In the genomic region with DNA sequence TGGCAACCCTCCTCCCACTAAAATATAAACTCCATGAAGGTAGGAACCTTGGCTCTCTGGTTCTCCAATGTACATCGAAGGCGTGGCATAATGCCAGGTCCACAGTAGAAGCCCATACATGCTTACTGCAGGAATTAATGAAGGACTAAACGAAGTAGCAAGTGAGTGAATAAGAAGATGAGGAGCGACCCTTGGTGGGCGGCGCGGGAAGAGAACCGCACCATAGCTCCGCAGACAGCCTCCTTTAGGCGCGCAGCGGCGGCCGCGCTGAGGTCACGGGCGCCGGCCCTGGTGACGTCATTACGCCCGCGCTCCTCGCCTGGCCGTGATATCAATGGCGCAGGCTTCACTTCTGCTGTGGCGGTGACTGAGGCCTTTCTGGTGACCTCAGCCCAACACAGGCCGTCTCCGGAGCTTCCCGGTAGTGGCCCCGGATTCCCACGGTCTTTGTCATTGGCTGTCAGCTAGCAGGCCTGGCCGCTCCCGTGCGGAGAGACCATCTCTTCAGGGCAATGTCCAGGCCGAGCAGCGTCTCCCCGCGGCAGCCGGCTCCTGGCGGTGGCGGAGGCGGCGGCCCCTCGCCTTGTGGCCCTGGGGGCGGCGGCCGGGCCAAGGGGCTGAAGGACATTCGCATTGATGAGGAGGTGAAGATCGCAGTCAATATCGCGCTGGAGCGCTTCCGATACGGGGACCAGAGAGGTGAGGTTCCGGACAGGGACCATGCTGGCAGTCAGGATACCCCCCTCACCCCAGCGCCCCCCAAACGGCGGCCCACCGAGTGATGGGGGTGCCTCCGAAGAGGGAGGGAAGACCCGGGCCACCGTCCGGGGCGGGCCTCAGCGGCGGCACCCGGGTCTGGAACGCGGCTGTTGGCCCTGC, we compare ENCODE assay signal across 1 cellular context.
A peak's percentile ranks its signal among the peaks of the same experiment; 100 is the strongest.
TF ChIP-seq lines count a peak whose summit lies in the region.

Gene YTHDC2, plus strand, starts transcription at position 311 of the 879 bp plus-strand sequence. Its CDS starts 202 bp downstream, at position 513.

TF ChIP-seq in K562, 482 proteins besides CTCF, POLR2A, EP300 and RAD21 (continued from another document and continues in another):
- TF ChIP-seq, protein P1, sequence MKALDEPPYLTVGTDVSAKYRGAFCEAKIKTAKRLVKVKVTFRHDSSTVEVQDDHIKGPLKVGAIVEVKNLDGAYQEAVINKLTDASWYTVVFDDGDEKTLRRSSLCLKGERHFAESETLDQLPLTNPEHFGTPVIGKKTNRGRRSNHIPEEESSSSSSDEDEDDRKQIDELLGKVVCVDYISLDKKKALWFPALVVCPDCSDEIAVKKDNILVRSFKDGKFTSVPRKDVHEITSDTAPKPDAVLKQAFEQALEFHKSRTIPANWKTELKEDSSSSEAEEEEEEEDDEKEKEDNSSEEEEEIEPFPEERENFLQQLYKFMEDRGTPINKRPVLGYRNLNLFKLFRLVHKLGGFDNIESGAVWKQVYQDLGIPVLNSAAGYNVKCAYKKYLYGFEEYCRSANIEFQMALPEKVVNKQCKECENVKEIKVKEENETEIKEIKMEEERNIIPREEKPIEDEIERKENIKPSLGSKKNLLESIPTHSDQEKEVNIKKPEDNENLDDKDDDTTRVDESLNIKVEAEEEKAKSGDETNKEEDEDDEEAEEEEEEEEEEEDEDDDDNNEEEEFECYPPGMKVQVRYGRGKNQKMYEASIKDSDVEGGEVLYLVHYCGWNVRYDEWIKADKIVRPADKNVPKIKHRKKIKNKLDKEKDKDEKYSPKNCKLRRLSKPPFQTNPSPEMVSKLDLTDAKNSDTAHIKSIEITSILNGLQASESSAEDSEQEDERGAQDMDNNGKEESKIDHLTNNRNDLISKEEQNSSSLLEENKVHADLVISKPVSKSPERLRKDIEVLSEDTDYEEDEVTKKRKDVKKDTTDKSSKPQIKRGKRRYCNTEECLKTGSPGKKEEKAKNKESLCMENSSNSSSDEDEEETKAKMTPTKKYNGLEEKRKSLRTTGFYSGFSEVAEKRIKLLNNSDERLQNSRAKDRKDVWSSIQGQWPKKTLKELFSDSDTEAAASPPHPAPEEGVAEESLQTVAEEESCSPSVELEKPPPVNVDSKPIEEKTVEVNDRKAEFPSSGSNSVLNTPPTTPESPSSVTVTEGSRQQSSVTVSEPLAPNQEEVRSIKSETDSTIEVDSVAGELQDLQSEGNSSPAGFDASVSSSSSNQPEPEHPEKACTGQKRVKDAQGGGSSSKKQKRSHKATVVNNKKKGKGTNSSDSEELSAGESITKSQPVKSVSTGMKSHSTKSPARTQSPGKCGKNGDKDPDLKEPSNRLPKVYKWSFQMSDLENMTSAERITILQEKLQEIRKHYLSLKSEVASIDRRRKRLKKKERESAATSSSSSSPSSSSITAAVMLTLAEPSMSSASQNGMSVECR (CRISPR knock-in tag; IDR thresholded peaks at IDR 0.05): peak; percentile 80
- TF ChIP-seq SPI1 (IDR thresholded peaks at IDR 0.05; ENCODE audit: borderline replicate concordance, low read depth, low read length) (no peak), MEF2D (tag; conservative IDR thresholded peaks at IDR 0.05; ENCODE audit: low read depth) (no peak), PREB (CRISPR knock-in tag; IDR thresholded peaks at IDR 0.05) (no peak), ZSCAN29 (IDR thresholded peaks at IDR 0.05) (no peak), EP400 (IDR thresholded peaks at IDR 0.05) (peak; percentile 75), TFE3 (CRISPR knock-in tag; IDR thresholded peaks at IDR 0.05) (no peak), XRCC4 (IDR thresholded peaks at IDR 0.05; ENCODE audit: extremely low read depth, insufficient read depth, insufficient read length) (no peak), ETS2 (tag; IDR thresholded peaks at IDR 0.05; ENCODE audit: borderline replicate concordance, poor library complexity, severe bottlenecking) (no peak), IRF2 (CRISPR knock-in tag; IDR thresholded peaks at IDR 0.05) (no peak), FOXK1 (CRISPR knock-in tag; IDR thresholded peaks at IDR 0.05; ENCODE audit: borderline replicate concordance) (no peak), PTTG1 (tag; IDR thresholded peaks at IDR 0.05; ENCODE audit: low read depth) (no peak), USF2 (CRISPR knock-in tag; IDR thresholded peaks at IDR 0.05) (peak; percentile 48; the same call in 1 of the 2 replicates), ZBTB12 (CRISPR knock-in tag; IDR thresholded peaks at IDR 0.05) (peak; percentile 90), ZNF717 (CRISPR knock-in tag; IDR thresholded peaks at IDR 0.05) (no peak), RBBP5 (IDR thresholded peaks at IDR 0.05; ENCODE audit: borderline replicate concordance, insufficient read depth, low read length, poor library complexity, severe bottlenecking) (peak; percentile 92), ZNF707 (CRISPR knock-in tag; conservative IDR thresholded peaks at IDR 0.05) (no peak), RAD51 (IDR thresholded peaks at IDR 0.05; ENCODE audit: borderline replicate concordance, low read depth) (no peak), POLR2AphosphoS5 (IDR thresholded peaks at IDR 0.05; ENCODE audit: control insufficient read depth, insufficient read depth, low read depth, low read length) (peak; percentile 87), ELF1 (tag; IDR thresholded peaks at IDR 0.05) (peak; percentile 29; the same call in 1 of the 2 replicates), ASH1L (IDR thresholded peaks at IDR 0.05; ENCODE audit: borderline replicate concordance, low read depth, partially characterized antibody) (no peak), FOSL1 (tag; conservative IDR thresholded peaks at IDR 0.05) (peak; percentile 71), TAF7 (tag; IDR thresholded peaks at IDR 0.05) (peak; percentile 87), TCF7L2 (IDR thresholded peaks at IDR 0.05; ENCODE audit: low read depth, low read length) (no peak), ZNF75A (CRISPR knock-in tag; IDR thresholded peaks at IDR 0.05) (no peak)
- TF ChIP-seq, protein P2, sequence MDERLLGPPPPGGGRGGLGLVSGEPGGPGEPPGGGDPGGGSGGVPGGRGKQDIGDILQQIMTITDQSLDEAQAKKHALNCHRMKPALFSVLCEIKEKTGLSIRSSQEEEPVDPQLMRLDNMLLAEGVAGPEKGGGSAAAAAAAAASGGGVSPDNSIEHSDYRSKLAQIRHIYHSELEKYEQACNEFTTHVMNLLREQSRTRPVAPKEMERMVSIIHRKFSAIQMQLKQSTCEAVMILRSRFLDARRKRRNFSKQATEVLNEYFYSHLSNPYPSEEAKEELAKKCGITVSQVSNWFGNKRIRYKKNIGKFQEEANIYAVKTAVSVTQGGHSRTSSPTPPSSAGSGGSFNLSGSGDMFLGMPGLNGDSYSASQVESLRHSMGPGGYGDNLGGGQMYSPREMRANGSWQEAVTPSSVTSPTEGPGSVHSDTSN (CRISPR knock-in tag; IDR thresholded peaks at IDR 0.05; ENCODE audit: low read depth): no peak
- TF ChIP-seq, protein P2 (tag; conservative IDR thresholded peaks at IDR 0.05; ENCODE audit: low read depth): no peak
- TF ChIP-seq, protein P3, sequence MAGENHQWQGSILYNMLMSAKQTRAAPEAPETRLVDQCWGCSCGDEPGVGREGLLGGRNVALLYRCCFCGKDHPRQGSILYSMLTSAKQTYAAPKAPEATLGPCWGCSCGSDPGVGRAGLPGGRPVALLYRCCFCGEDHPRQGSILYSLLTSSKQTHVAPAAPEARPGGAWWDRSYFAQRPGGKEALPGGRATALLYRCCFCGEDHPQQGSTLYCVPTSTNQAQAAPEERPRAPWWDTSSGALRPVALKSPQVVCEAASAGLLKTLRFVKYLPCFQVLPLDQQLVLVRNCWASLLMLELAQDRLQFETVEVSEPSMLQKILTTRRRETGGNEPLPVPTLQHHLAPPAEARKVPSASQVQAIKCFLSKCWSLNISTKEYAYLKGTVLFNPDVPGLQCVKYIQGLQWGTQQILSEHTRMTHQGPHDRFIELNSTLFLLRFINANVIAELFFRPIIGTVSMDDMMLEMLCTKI (IDR thresholded peaks at IDR 0.05; ENCODE audit: partially characterized antibody): no peak
- TF ChIP-seq, protein P4, sequence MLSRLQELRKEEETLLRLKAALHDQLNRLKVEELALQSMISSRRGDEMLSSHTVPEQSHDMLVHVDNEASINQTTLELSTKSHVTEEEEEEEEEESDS (CRISPR knock-in tag; IDR thresholded peaks at IDR 0.05): no peak
- TF ChIP-seq, protein P5, sequence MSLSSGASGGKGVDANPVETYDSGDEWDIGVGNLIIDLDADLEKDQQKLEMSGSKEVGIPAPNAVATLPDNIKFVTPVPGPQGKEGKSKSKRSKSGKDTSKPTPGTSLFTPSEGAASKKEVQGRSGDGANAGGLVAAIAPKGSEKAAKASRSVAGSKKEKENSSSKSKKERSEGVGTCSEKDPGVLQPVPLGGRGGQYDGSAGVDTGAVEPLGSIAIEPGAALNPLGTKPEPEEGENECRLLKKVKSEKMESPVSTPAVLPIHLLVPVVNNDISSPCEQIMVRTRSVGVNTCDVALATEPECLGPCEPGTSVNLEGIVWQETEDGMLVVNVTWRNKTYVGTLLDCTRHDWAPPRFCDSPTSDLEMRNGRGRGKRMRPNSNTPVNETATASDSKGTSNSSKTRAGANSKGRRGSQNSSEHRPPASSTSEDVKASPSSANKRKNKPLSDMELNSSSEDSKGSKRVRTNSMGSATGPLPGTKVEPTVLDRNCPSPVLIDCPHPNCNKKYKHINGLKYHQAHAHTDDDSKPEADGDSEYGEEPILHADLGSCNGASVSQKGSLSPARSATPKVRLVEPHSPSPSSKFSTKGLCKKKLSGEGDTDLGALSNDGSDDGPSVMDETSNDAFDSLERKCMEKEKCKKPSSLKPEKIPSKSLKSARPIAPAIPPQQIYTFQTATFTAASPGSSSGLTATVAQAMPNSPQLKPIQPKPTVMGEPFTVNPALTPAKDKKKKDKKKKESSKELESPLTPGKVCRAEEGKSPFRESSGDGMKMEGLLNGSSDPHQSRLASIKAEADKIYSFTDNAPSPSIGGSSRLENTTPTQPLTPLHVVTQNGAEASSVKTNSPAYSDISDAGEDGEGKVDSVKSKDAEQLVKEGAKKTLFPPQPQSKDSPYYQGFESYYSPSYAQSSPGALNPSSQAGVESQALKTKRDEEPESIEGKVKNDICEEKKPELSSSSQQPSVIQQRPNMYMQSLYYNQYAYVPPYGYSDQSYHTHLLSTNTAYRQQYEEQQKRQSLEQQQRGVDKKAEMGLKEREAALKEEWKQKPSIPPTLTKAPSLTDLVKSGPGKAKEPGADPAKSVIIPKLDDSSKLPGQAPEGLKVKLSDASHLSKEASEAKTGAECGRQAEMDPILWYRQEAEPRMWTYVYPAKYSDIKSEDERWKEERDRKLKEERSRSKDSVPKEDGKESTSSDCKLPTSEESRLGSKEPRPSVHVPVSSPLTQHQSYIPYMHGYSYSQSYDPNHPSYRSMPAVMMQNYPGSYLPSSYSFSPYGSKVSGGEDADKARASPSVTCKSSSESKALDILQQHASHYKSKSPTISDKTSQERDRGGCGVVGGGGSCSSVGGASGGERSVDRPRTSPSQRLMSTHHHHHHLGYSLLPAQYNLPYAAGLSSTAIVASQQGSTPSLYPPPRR (CRISPR knock-in tag; IDR thresholded peaks at IDR 0.05; ENCODE audit: borderline replicate concordance): no peak
- TF ChIP-seq, protein P6, sequence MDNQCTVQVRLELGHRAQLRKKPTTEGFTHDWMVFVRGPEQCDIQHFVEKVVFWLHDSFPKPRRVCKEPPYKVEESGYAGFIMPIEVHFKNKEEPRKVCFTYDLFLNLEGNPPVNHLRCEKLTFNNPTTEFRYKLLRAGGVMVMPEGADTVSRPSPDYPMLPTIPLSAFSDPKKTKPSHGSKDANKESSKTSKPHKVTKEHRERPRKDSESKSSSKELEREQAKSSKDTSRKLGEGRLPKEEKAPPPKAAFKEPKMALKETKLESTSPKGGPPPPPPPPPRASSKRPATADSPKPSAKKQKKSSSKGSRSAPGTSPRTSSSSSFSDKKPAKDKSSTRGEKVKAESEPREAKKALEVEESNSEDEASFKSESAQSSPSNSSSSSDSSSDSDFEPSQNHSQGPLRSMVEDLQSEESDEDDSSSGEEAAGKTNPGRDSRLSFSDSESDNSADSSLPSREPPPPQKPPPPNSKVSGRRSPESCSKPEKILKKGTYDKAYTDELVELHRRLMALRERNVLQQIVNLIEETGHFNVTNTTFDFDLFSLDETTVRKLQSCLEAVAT (IDR thresholded peaks at IDR 0.05): peak in 1 of 2 experiments; percentile 46; a peak in 1 of 4 replicates
